Comparison of ENCODE assay signal across 9 cellular contexts in genomic region chr14:35944847-35945246, GRCh38.
DNase-seq lines count a peak whose midpoint lies in the region; ATAC-seq and TF ChIP-seq lines count a peak whose summit lies in the region.
"Had no signal": no experiment of that assay in that cellular context is flagged by ENCODE, and none has a peak within 500 bp of the region (broad histone marks: within the 10 kb centered on the region; RNA-seq: fewer than 3 reads in every experiment).

No MANE protein-coding gene starts in this region.

- H3K27ac ChIP-seq in caudate nucleus (ENCODE audit: low read depth, low read length) (no peak overlapping the region), left ventricle myocardium inferior (replicated peaks) (no peak overlapping the region)

- H3K36me3 Mint-ChIP-seq in glutamatergic neuron (ENCODE audit: unreplicated experiment): no peaks in the 10 kb centered on the region
- no peaks in the 10 kb centered on the region for H3K36me3 Mint-ChIP-seq in natural killer cell treated with Interleukin-12 subunit alpha and Interleukin-12 subunit beta and Interleukin-15 and Interleukin-18, amount 100 ng/mL, for 72 hours

- H3K27ac Mint-ChIP-seq in glutamatergic neuron (ENCODE audit: unreplicated experiment): no peak overlapping the region
- no peak overlapping the region for H3K27ac Mint-ChIP-seq in natural killer cell treated with Interleukin-12 subunit alpha and Interleukin-12 subunit beta and Interleukin-15 and Interleukin-18, amount 100 ng/mL, for 72 hours

- no peak for TF ChIP-seq CTCF in glutamatergic neuron (IDR thresholded peaks at IDR 0.05; ENCODE audit: partially characterized antibody, unreplicated experiment)
- TF ChIP-seq CTCF in left ventricle myocardium inferior (IDR thresholded peaks at IDR 0.05; ENCODE audit: borderline replicate concordance): no peak

- H3K27me3 Mint-ChIP-seq in glutamatergic neuron (ENCODE audit: unreplicated experiment): no peaks in the 10 kb centered on the region
- H3K27me3 Mint-ChIP-seq in natural killer cell treated with Interleukin-12 subunit alpha and Interleukin-12 subunit beta and Interleukin-15 and Interleukin-18, amount 100 ng/mL, for 72 hours: peaks cover 0 to 8% of the 10 kb centered on the region in 2 donors

- no peaks in the 10 kb centered on the region for H3K9me3 Mint-ChIP-seq in glutamatergic neuron (ENCODE audit: unreplicated experiment)
- no peaks in the 10 kb centered on the region for H3K9me3 Mint-ChIP-seq in natural killer cell treated with Interleukin-12 subunit alpha and Interleukin-12 subunit beta and Interleukin-15 and Interleukin-18, amount 100 ng/mL, for 72 hours

- H3K4me3 ChIP-seq in left ventricle myocardium inferior: no peak overlapping the region

- H3K4me1 Mint-ChIP-seq in glutamatergic neuron (ENCODE audit: low read depth, unreplicated experiment): no peaks in the 10 kb centered on the region
- no peaks in the 10 kb centered on the region for H3K4me1 Mint-ChIP-seq in natural killer cell treated with Interleukin-12 subunit alpha and Interleukin-12 subunit beta and Interleukin-15 and Interleukin-18, amount 100 ng/mL, for 72 hours (ENCODE audit: low read depth in 2 of 2)

- H3K4me3 Mint-ChIP-seq in glutamatergic neuron (ENCODE audit: unreplicated experiment): no peak overlapping the region
- no peak overlapping the region for H3K4me3 Mint-ChIP-seq in natural killer cell treated with Interleukin-12 subunit alpha and Interleukin-12 subunit beta and Interleukin-15 and Interleukin-18, amount 100 ng/mL, for 72 hours

- H3K9me3 ChIP-seq in left ventricle myocardium inferior (replicated peaks): no peaks in the 10 kb centered on the region

- peak; percentile 69 for DNase-seq in D341Med (ENCODE audit: low spot score)
- peak; percentile 7 for DNase-seq in NCI-H748 treated with DMSO at 0.1 percent for 48 hours (lab: John Stamatoyannopoulos, UW)
- DNase-seq in glutamatergic neuron: peak; percentile 28
- no peak for DNase-seq in NOMO-1 treated with dmso at 0.1 percent for 144 hours (lab: John Stamatoyannopoulos, UW; ENCODE audit: unreplicated experiment)
- DNase-seq in caudate nucleus (lab: John Stamatoyannopoulos, UW): no peak
- no peak for DNase-seq in left ventricle myocardium inferior
- no peak for DNase-seq in natural killer cell treated with Interleukin-12 subunit alpha and Interleukin-12 subunit beta and Interleukin-15 and Interleukin-18, amount 100 ng/mL, for 72 hours (ENCODE audit: low spot score)
- DNase-seq: right cardiac atrium had no signal

- H3K36me3 ChIP-seq in left ventricle myocardium inferior: no peaks in the 10 kb centered on the region

- intact Hi-C loops in left ventricle myocardium inferior (cut with micrococcal nuclease): no loop called here

- peaks cover 9% of the 10 kb centered on the region for H3K27me3 ChIP-seq in left ventricle myocardium inferior (ENCODE audit: low read depth)

- ATAC-seq in GM18907 (IDR thresholded peaks at IDR 0.05; ENCODE audit: unreplicated experiment): peak; percentile 49
- ATAC-seq in natural killer cell treated with Interleukin-12 subunit alpha and Interleukin-12 subunit beta and Interleukin-15 and Interleukin-18, amount 100 ng/mL, for 72 hours: no peak
- ATAC-seq: right cardiac atrium had no signal

- H3K4me1 ChIP-seq in left ventricle myocardium inferior: no peaks in the 10 kb centered on the region

Comparison
In these comparisons a context has a peak if more than half of its experiments do, and no peak if none do; other contexts are left out.
1. DNase-seq: peak in D341Med (single experiment), NCI-H748 treated with DMSO at 0.1 percent for 48 hours (single experiment) and glutamatergic neuron (single experiment); none in NOMO-1 treated with dmso at 0.1 percent for 144 hours (single experiment), caudate nucleus (0 of 61), left ventricle myocardium inferior (single experiment) and natural killer cell treated with Interleukin-12 subunit alpha and Interleukin-12 subunit beta and Interleukin-15 and Interleukin-18, amount 100 ng/mL, for 72 hours (single experiment).